Comparison of ENCODE assay signal across 1 cellular context in the genomic region with DNA sequence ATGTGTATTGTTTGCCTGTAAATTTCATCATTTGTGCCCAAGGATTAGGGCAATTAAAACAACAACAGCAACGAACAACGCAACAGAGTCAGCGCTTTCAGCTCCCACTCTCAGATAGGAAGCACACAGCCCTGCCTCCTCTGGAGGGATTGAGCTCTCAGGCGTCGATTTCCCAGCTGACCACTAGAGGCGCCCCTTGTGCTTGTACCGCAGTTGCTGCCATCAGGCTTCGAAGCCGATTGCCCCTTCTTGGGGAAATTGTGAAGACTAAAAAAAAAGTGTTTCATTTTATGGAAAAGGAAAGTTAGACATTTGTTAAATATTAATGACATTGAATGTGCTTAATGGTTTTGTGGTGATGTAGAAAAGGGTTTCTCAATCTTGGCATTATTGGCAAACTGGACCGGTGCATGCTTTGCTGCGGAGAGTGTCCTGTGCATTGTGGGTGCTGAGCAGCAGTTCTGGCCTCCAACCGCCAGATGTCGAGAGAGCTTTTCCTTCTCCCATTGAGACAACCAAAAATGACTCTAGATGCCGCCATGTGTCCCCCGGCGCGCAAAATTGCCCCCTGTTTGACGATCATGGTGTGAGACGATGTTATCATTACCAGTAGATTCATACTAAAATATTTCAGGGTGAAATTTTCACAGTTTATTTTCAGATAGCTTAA.
TF ChIP-seq lines count a peak whose summit lies in the region.

No MANE protein-coding gene starts in this region.

TF ChIP-seq in K562, 482 proteins besides CTCF, POLR2A, EP300 and RAD21 (continued from another document):
- TF ChIP-seq, protein P1, sequence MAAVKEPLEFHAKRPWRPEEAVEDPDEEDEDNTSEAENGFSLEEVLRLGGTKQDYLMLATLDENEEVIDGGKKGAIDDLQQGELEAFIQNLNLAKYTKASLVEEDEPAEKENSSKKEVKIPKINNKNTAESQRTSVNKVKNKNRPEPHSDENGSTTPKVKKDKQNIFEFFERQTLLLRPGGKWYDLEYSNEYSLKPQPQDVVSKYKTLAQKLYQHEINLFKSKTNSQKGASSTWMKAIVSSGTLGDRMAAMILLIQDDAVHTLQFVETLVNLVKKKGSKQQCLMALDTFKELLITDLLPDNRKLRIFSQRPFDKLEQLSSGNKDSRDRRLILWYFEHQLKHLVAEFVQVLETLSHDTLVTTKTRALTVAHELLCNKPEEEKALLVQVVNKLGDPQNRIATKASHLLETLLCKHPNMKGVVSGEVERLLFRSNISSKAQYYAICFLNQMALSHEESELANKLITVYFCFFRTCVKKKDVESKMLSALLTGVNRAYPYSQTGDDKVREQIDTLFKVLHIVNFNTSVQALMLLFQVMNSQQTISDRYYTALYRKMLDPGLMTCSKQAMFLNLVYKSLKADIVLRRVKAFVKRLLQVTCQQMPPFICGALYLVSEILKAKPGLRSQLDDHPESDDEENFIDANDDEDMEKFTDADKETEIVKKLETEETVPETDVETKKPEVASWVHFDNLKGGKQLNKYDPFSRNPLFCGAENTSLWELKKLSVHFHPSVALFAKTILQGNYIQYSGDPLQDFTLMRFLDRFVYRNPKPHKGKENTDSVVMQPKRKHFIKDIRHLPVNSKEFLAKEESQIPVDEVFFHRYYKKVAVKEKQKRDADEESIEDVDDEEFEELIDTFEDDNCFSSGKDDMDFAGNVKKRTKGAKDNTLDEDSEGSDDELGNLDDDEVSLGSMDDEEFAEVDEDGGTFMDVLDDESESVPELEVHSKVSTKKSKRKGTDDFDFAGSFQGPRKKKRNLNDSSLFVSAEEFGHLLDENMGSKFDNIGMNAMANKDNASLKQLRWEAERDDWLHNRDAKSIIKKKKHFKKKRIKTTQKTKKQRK (IDR thresholded peaks at IDR 0.05; ENCODE audit: borderline replicate concordance, low read depth, low read length): no peak
- TF ChIP-seq ADNP (tag; IDR thresholded peaks at IDR 0.05): no peak
- no peak for TF ChIP-seq YBX1 (IDR thresholded peaks at IDR 0.05)
- no peak for TF ChIP-seq ZKSCAN8 (CRISPR knock-in tag; IDR thresholded peaks at IDR 0.05)
- no peak for TF ChIP-seq NUFIP1 (IDR thresholded peaks at IDR 0.05; ENCODE audit: partially characterized antibody)
- TF ChIP-seq XRCC3 (IDR thresholded peaks at IDR 0.05): no peak
